38 cellular contexts compared by ENCODE assay signal in the genomic region with DNA sequence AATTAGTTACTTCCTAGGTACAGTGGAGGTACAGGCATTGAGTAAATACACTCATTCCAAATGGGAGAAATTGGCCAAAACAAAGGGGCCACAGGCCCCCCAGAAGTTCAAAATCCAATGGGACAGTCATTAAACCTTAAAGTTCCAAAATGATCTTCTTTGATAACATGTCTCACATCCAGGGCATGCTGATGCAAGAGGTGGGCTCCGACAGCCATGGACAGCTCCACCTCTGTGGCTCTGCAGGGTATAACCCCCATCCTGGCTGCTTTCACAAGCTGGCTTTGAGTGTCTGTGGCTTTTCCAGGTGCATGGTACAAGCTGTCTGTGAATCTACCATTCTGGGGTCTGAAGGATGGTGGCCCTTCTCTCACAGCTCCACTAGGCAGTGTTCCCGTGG.
"Had no signal": no experiment of that assay in that cellular context is flagged by ENCODE, and none has a peak within 500 bp of the region (broad histone marks: within the 10 kb centered on the region; RNA-seq: fewer than 3 reads in every experiment).

No MANE protein-coding gene starts in this region.

- H3K4me3 ChIP-seq: adrenal gland, ascending aorta, body of pancreas, breast epithelium, cardiac muscle cell had no signal

- DNase-seq: activated effector memory CD4-positive, alpha-beta T cell treated with anti-CD3 and anti-CD28 coated beads, Interleukin-2, amount 50 U/mL, for 16 hours; activated effector memory CD4-positive, alpha-beta T cell treated with Interleukin-2 at 50 U/mL for 16 hours; activated gamma-delta T cell; activated gamma-delta T cell treated with Interleukin-2 at 50 U/mL for 16 hours; activated naive CD4-positive, alpha-beta T cell; activated naive CD4-positive, alpha-beta T cell treated with anti-CD3 and anti-CD28 coated beads for 36 hours; activated naive CD4-positive, alpha-beta T cell treated with anti-CD3 and anti-CD28 coated beads, Interleukin-2, amount 10 ng/mL, durations not matched to agents 7 days and 5 days; activated naive CD4-positive, alpha-beta T cell treated with anti-CD3 and anti-CD28 coated beads, Interleukin-2, amount 50 U/mL, for 16 hours; activated naive CD4-positive, alpha-beta T cell treated with Interleukin-2 at 50 U/mL for 16 hours; activated naive CD8-positive, alpha-beta T cell treated with anti-CD3 and anti-CD28 coated beads for 36 hours; activated naive CD8-positive, alpha-beta T cell treated with anti-CD3 and anti-CD28 coated beads, Interleukin-2, amount 10 ng/mL, durations not matched to agents 7 days and 5 days; activated naive CD8-positive, alpha-beta T cell treated with anti-CD3 and anti-CD28 coated beads, Interleukin-2, amount 50 U/mL, for 24 hours; activated T-cell treated with anti-CD3 and anti-CD28 coated beads, Interleukin-2, amount 50 U/mL, for 1 hour; activated T-cell treated with anti-CD3 and anti-CD28 coated beads, Interleukin-2, amount 50 U/mL, for 24 hours; activated T-cell treated with anti-CD3 and anti-CD28 coated beads, Interleukin-2, amount 50 U/mL, for 4 hours; activated T-cell treated with anti-CD3 and anti-CD28 coated beads, Interleukin-2, amount 50 U/mL, for 48 hours; activated T-cell treated with anti-CD3 and anti-CD28 coated beads, Interleukin-2, amount 50 U/mL, for 72 hours; adrenal gland; amniotic stem cell; amygdala; anterior cingulate cortex; aorta; body of pancreas; brain microvascular endothelial cell; caudate nucleus; central memory CD4-positive, alpha-beta T cell; cerebellar nuclear complex had no signal

- H3K4me1 ChIP-seq: adrenal gland, ascending aorta, body of pancreas, breast epithelium had no signal

- H3K27ac ChIP-seq: adrenal gland, ascending aorta, body of pancreas, brain microvascular endothelial cell, breast epithelium, cardiac muscle cell had no signal

- H3K4me3 Mint-ChIP-seq: activated naive CD4-positive, alpha-beta T cell treated with anti-CD3 and anti-CD28 coated beads for 36 hours; activated naive CD4-positive, alpha-beta T cell treated with anti-CD3 and anti-CD28 coated beads, Interleukin-2, amount 10 ng/mL, durations not matched to agents 7 days and 5 days; activated naive CD4-positive, alpha-beta T cell treated with anti-CD3 and anti-CD28 coated beads, Interleukin-2, amount 50 U/mL, for 24 hours; activated naive CD8-positive, alpha-beta T cell; activated naive CD8-positive, alpha-beta T cell treated with anti-CD3 and anti-CD28 coated beads for 36 hours; activated naive CD8-positive, alpha-beta T cell treated with anti-CD3 and anti-CD28 coated beads, Interleukin-2, amount 10 ng/mL, durations not matched to agents 7 days and 5 days; activated naive CD8-positive, alpha-beta T cell treated with anti-CD3 and anti-CD28 coated beads, Interleukin-2, amount 50 U/mL, for 24 hours; activated T-cell treated with anti-CD3 and anti-CD28 coated beads, Interleukin-2, amount 50 U/mL, for 24 hours; activated T-cell treated with anti-CD3 and anti-CD28 coated beads, Interleukin-2, amount 50 U/mL, for 4 hours; activated T-cell treated with anti-CD3 and anti-CD28 coated beads, Interleukin-2, amount 50 U/mL, for 72 hours; activated T-helper 1 cell treated with anti-CD3 and anti-CD28 coated beads, Interleukin-12 subunit alpha, Interleukin-12 subunit beta, Interleukin-2, Interleukin-4 antibody, amounts not matched to agents 30 ng/mL and 10 ng/mL and 1 ng/mL, durations not matched to agents 14 hours and 24 hours and 36 hours; activated T-helper 17 cell treated with anti-CD3 and anti-CD28 coated beads, Interleukin-2, amount 50 U/mL, for 72 hours; brain; central memory CD8-positive, alpha-beta T cell had no signal

- H3K27ac Mint-ChIP-seq: activated naive CD4-positive, alpha-beta T cell treated with anti-CD3 and anti-CD28 coated beads for 36 hours; activated naive CD4-positive, alpha-beta T cell treated with anti-CD3 and anti-CD28 coated beads, Interleukin-2, amount 10 ng/mL, durations not matched to agents 7 days and 5 days; activated naive CD4-positive, alpha-beta T cell treated with anti-CD3 and anti-CD28 coated beads, Interleukin-2, amount 50 U/mL, for 24 hours; activated naive CD4-positive, alpha-beta T cell treated with anti-CD3 and anti-CD28 coated beads, Interleukin-2, amount 50 U/mL, for 72 hours; activated naive CD8-positive, alpha-beta T cell; activated naive CD8-positive, alpha-beta T cell treated with anti-CD3 and anti-CD28 coated beads for 36 hours; activated naive CD8-positive, alpha-beta T cell treated with anti-CD3 and anti-CD28 coated beads, Interleukin-2, amount 10 ng/mL, durations not matched to agents 7 days and 5 days; activated naive CD8-positive, alpha-beta T cell treated with anti-CD3 and anti-CD28 coated beads, Interleukin-2, amount 50 U/mL, for 24 hours; activated T-cell treated with anti-CD3 and anti-CD28 coated beads, Interleukin-2, amount 50 U/mL, for 24 hours; activated T-cell treated with anti-CD3 and anti-CD28 coated beads, Interleukin-2, amount 50 U/mL, for 72 hours; activated T-helper 1 cell treated with anti-CD3 and anti-CD28 coated beads, Interleukin-12 subunit alpha, Interleukin-12 subunit beta, Interleukin-2, Interleukin-4 antibody, amounts not matched to agents 30 ng/mL and 10 ng/mL and 1 ng/mL, durations not matched to agents 14 hours and 24 hours and 36 hours; activated T-helper 17 cell treated with anti-CD3 and anti-CD28 coated beads, Interleukin-2, amount 50 U/mL, for 72 hours; activated T-helper 2 cell treated with anti-CD3 and anti-CD28 coated beads, Interferon-gamma antibody, Interleukin-2, Interleukin-4, amounts not matched to agents 10 μg/mL and 5 μg/mL and 100 μg/mL, durations not matched to agents 14 hours and 24 hours and 36 hours; brain had no signal

- H3K27me3 Mint-ChIP-seq: activated naive CD4-positive, alpha-beta T cell treated with anti-CD3 and anti-CD28 coated beads, Interleukin-2, amount 10 ng/mL, durations not matched to agents 7 days and 5 days; activated naive CD4-positive, alpha-beta T cell treated with anti-CD3 and anti-CD28 coated beads, Interleukin-2, amount 50 U/mL, for 24 hours; activated naive CD8-positive, alpha-beta T cell; activated naive CD8-positive, alpha-beta T cell treated with anti-CD3 and anti-CD28 coated beads for 36 hours; activated naive CD8-positive, alpha-beta T cell treated with anti-CD3 and anti-CD28 coated beads, Interleukin-2, amount 10 ng/mL, durations not matched to agents 7 days and 5 days; activated naive CD8-positive, alpha-beta T cell treated with anti-CD3 and anti-CD28 coated beads, Interleukin-2, amount 50 U/mL, for 24 hours; activated T-cell treated with anti-CD3 and anti-CD28 coated beads, Interleukin-2, amount 50 U/mL, for 24 hours; activated T-helper 17 cell treated with anti-CD3 and anti-CD28 coated beads, Interleukin-2, amount 50 U/mL, for 72 hours; central memory CD8-positive, alpha-beta T cell had no signal

- H3K9me3 ChIP-seq: adrenal gland, ascending aorta, body of pancreas, breast epithelium had no signal

- H3K36me3 ChIP-seq: adrenal gland, ascending aorta, brain microvascular endothelial cell, breast epithelium, cardiac muscle cell had no signal

- H3K27me3 ChIP-seq: adrenal gland, ascending aorta, body of pancreas, brain microvascular endothelial cell, breast epithelium, cardiac muscle cell had no signal

- ATAC-seq: activated naive CD4-positive, alpha-beta T cell treated with anti-CD3 and anti-CD28 coated beads, Interleukin-2, amount 50 U/mL, for 72 hours; activated naive CD8-positive, alpha-beta T cell treated with anti-CD3 and anti-CD28 coated beads, Interleukin-2, amount 50 U/mL, for 24 hours; activated T-cell treated with anti-CD3 and anti-CD28 coated beads, Interleukin-2, amount 50 U/mL, for 4 hours; activated T-cell treated with anti-CD3 and anti-CD28 coated beads, Interleukin-2, amount 50 U/mL, for 72 hours; activated T-helper 17 cell treated with anti-CD3 and anti-CD28 coated beads, Interleukin-2, amount 50 U/mL, for 72 hours; body of pancreas had no signal

- H3K4me1 Mint-ChIP-seq: activated naive CD4-positive, alpha-beta T cell treated with anti-CD3 and anti-CD28 coated beads, Interleukin-2, amount 10 ng/mL, durations not matched to agents 7 days and 5 days; activated naive CD4-positive, alpha-beta T cell treated with anti-CD3 and anti-CD28 coated beads, Interleukin-2, amount 50 U/mL, for 24 hours; activated naive CD8-positive, alpha-beta T cell treated with anti-CD3 and anti-CD28 coated beads for 36 hours; activated naive CD8-positive, alpha-beta T cell treated with anti-CD3 and anti-CD28 coated beads, Interleukin-2, amount 10 ng/mL, durations not matched to agents 7 days and 5 days; activated naive CD8-positive, alpha-beta T cell treated with anti-CD3 and anti-CD28 coated beads, Interleukin-2, amount 50 U/mL, for 24 hours; activated T-helper 17 cell treated with anti-CD3 and anti-CD28 coated beads, Interleukin-2, amount 50 U/mL, for 72 hours; central memory CD8-positive, alpha-beta T cell had no signal

- H3K36me3 Mint-ChIP-seq: activated naive CD4-positive, alpha-beta T cell treated with anti-CD3 and anti-CD28 coated beads, Interleukin-2, amount 10 ng/mL, durations not matched to agents 7 days and 5 days; activated naive CD4-positive, alpha-beta T cell treated with anti-CD3 and anti-CD28 coated beads, Interleukin-2, amount 50 U/mL, for 24 hours; activated naive CD4-positive, alpha-beta T cell treated with anti-CD3 and anti-CD28 coated beads, Interleukin-2, amount 50 U/mL, for 72 hours; activated naive CD8-positive, alpha-beta T cell; activated naive CD8-positive, alpha-beta T cell treated with anti-CD3 and anti-CD28 coated beads for 36 hours; activated naive CD8-positive, alpha-beta T cell treated with anti-CD3 and anti-CD28 coated beads, Interleukin-2, amount 10 ng/mL, durations not matched to agents 7 days and 5 days; brain had no signal
